8 cellular contexts compared by ENCODE assay signal in the genomic region with DNA sequence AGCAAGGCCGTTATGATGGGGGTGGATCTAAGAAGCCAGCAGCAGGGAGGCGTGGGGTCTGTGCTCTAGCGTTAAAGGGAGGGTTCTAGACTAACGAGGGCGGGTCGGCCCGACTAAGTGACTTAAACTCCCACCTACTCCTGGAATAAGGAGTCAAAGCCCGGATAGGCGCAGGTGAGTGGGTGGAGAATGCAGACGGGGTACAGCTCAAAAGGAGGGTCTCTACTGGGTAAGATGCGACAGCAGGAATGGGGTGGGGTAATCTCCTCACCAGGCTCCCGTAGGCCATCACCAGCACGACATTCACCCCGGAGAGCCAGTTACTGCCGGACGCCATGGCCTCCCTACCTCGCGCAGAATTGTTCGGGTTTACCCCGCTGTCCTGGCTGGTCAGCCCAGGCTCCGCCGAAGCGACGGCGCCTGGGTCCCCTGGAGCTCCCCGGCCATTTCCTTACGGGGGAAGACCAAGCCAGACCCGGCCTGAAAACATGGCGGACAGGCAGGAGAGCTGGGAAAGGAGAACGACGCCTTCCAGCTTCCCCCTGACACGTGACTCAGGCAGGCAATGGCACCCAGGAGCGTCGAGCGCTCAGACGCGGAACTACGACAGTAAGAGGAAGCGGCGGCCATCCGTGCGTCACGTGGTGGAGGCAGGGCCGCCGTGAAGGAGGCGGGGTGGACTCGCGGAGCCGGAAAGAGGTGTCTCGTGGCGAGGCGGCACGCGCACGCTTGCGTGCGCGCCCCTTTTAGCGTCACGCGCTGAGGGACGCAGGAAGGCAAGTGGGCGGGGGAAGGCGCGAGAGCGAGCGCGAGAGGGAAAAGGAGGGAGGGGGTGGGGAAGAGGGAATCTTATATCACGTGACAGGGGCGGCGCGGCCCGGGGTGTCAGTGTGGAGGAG. TPM values are rescaled to one million over a fixed set of nuclear protein-coding genes. Genes with fewer than 3 reads are reported as not detected.
DNase-seq lines count a peak whose midpoint lies in the region; ATAC-seq and TF ChIP-seq lines count a peak whose summit lies in the region.

A gene with protein sequence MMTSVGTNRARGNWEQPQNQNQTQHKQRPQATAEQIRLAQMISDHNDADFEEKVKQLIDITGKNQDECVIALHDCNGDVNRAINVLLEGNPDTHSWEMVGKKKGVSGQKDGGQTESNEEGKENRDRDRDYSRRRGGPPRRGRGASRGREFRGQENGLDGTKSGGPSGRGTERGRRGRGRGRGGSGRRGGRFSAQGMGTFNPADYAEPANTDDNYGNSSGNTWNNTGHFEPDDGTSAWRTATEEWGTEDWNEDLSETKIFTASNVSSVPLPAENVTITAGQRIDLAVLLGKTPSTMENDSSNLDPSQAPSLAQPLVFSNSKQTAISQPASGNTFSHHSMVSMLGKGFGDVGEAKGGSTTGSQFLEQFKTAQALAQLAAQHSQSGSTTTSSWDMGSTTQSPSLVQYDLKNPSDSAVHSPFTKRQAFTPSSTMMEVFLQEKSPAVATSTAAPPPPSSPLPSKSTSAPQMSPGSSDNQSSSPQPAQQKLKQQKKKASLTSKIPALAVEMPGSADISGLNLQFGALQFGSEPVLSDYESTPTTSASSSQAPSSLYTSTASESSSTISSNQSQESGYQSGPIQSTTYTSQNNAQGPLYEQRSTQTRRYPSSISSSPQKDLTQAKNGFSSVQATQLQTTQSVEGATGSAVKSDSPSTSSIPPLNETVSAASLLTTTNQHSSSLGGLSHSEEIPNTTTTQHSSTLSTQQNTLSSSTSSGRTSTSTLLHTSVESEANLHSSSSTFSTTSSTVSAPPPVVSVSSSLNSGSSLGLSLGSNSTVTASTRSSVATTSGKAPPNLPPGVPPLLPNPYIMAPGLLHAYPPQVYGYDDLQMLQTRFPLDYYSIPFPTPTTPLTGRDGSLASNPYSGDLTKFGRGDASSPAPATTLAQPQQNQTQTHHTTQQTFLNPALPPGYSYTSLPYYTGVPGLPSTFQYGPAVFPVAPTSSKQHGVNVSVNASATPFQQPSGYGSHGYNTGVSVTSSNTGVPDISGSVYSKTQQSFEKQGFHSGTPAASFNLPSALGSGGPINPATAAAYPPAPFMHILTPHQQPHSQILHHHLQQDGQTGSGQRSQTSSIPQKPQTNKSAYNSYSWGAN (plus strand): TSS at position 885 of the 899 bp plus-strand sequence. CDS start 4,169 bp downstream, outside the sequence.

- H3K36me3 ChIP-seq in ascending aorta (peaks cover 17 to 18% of the 10 kb centered on the region in 2 donors), uterus (no peaks in the 10 kb centered on the region)

- peak within 1 kb of the TSS; percentile 90 for H3K4me3 Mint-ChIP-seq in T-helper 2 cell treated with Interferon-gamma antibody and Interleukin-4, amounts not matched to agents 5 μg/mL and 100 μg/mL, for 36 hours

- peaks cover 8% of the 10 kb centered on the region for H3K9me3 Mint-ChIP-seq in T-helper 2 cell treated with Interferon-gamma antibody and Interleukin-4, amounts not matched to agents 5 μg/mL and 100 μg/mL, for 36 hours

- ATAC-seq in GM18502 (IDR thresholded peaks at IDR 0.05; ENCODE audit: poor library complexity, unreplicated experiment) (peak; percentile 89), HG02970 (IDR thresholded peaks at IDR 0.05; ENCODE audit: low FRiP score, unreplicated experiment) (peak; percentile 95), right cardiac atrium (peak; percentile 98 to 99)

- peak within 1 kb of the TSS; percentile 96 for H3K27ac Mint-ChIP-seq in T-helper 2 cell treated with Interferon-gamma antibody and Interleukin-4, amounts not matched to agents 5 μg/mL and 100 μg/mL, for 36 hours

- no peak for TF ChIP-seq CTCF in ascending aorta (IDR thresholded peaks at IDR 0.05)
- TF ChIP-seq CTCF in uterus (IDR thresholded peaks at IDR 0.05) = peak in 2 of 4 experiments; percentile 15 to 18

- H3K27me3 Mint-ChIP-seq in T-helper 2 cell treated with Interferon-gamma antibody and Interleukin-4, amounts not matched to agents 5 μg/mL and 100 μg/mL, for 36 hours (ENCODE audit: low read depth) = no peaks in the 10 kb centered on the region

- H3K27me3 ChIP-seq in ascending aorta = no peaks in the 10 kb centered on the region
- H3K27me3 ChIP-seq in right cardiac atrium (ENCODE audit: control insufficient read depth, insufficient read depth) = no peaks in the 10 kb centered on the region
- no peaks in the 10 kb centered on the region for H3K27me3 ChIP-seq in uterus

- peak; percentile 97 to 98 for DNase-seq in NCI-H1930 (lab: John Stamatoyannopoulos, UW)
- peak; percentile 99 for DNase-seq in T-helper 2 cell treated with Interferon-gamma antibody and Interleukin-4, amounts not matched to agents 5 μg/mL and 100 μg/mL, for 36 hours (ENCODE audit: low spot score)
- DNase-seq in ascending aorta (ENCODE audit: low spot score in 2 of 2) = peak; percentile 96 to 100
- peak; percentile 100 for DNase-seq in right cardiac atrium
- DNase-seq in pulmonary artery endothelial cell (ENCODE audit: low read depth, low spot score) = peak; percentile 97
- peak; percentile 98 to 99 for DNase-seq in uterus

- H3K4me3 ChIP-seq in ascending aorta (peak within 1 kb of the TSS; percentile 78 to 98), right cardiac atrium (ENCODE audit: low read length) (peak within 1 kb of the TSS; percentile 96), uterus (peak within 1 kb of the TSS; percentile 84 to 94)

- H3K36me3 Mint-ChIP-seq in T-helper 2 cell treated with Interferon-gamma antibody and Interleukin-4, amounts not matched to agents 5 μg/mL and 100 μg/mL, for 36 hours (ENCODE audit: low read depth) = peaks cover 57% of the 10 kb centered on the region

- H3K4me1 Mint-ChIP-seq in T-helper 2 cell treated with Interferon-gamma antibody and Interleukin-4, amounts not matched to agents 5 μg/mL and 100 μg/mL, for 36 hours (ENCODE audit: low read depth) = peaks cover 53% of the 10 kb centered on the region

- no peaks in the 10 kb centered on the region for H3K9me3 ChIP-seq in ascending aorta
- no peaks in the 10 kb centered on the region for H3K9me3 ChIP-seq in right cardiac atrium (ENCODE audit: control insufficient read depth, low read length)
- H3K9me3 ChIP-seq in uterus = no peaks in the 10 kb centered on the region

- intact Hi-C loops in ascending aorta (cut with DNase I) (loop anchor here (1.0 to 2.0 kb wide), 6 partner anchors 37 to 386 kb away; a partner anchor contains a TSS), right cardiac atrium (cut with DNase I) (loop anchor here in 1 of 4 donors (10.0 kb wide), 1 partner anchor 104 kb away; a partner anchor contains a TSS), uterus (cut with DNase I; ENCODE audit: low total_unique reads) (loop anchor here (1.0 kb wide), 1 partner anchor 37 kb away; no protein-coding TSS in a partner anchor)

- under 1% methylated on average over 73 of the region's 73 CpGs for WGBS in right cardiac atrium

- peaks cover 20 to 25% of the 10 kb centered on the region in 2 donors for H3K4me1 ChIP-seq in ascending aorta
- H3K4me1 ChIP-seq in right cardiac atrium (ENCODE audit: control insufficient read depth, insufficient read depth, low read length) = no peaks in the 10 kb centered on the region
- peaks cover 8 to 19% of the 10 kb centered on the region in 2 donors for H3K4me1 ChIP-seq in uterus

- H3K27ac ChIP-seq in ascending aorta (peak within 1 kb of the TSS; percentile 96 to 98), right cardiac atrium (ENCODE audit: low read length) (peak within 1 kb of the TSS; percentile 99), uterus (peak within 1 kb of the TSS; percentile 99)

- TF ChIP-seq POLR2A in uterus (IDR thresholded peaks at IDR 0.05) = peak; percentile 85 to 89

RNA-seq across cellular contexts. Expression of the gene that starts here (rescaled TPM):
- total RNA-seq in ascending aorta = 67.8 TPM
- 100 to 1,000 TPM; 103 to 112 (median 107) TPM for total RNA-seq in right cardiac atrium
- polyA plus RNA-seq in right cardiac atrium = 67.6 TPM
- 62.6 and 73.6 TPM in 2 replicates for total RNA-seq in pulmonary artery endothelial cell
- total RNA-seq in uterus = 100 to 1,000 TPM in 1 of 4 donors, 10 to 100 TPM in 3; 11.5 to 161 (median 52.0) TPM

Comparison
In these comparisons a context has a peak if more than half of its experiments do, and no peak if none do; other contexts are left out.
1. Peak in every context shown above with its lines: DNase-seq, ATAC-seq, H3K4me3 ChIP-seq and H3K27ac ChIP-seq.